ENCODE assay signal across 17 cellular contexts in the genomic region with DNA sequence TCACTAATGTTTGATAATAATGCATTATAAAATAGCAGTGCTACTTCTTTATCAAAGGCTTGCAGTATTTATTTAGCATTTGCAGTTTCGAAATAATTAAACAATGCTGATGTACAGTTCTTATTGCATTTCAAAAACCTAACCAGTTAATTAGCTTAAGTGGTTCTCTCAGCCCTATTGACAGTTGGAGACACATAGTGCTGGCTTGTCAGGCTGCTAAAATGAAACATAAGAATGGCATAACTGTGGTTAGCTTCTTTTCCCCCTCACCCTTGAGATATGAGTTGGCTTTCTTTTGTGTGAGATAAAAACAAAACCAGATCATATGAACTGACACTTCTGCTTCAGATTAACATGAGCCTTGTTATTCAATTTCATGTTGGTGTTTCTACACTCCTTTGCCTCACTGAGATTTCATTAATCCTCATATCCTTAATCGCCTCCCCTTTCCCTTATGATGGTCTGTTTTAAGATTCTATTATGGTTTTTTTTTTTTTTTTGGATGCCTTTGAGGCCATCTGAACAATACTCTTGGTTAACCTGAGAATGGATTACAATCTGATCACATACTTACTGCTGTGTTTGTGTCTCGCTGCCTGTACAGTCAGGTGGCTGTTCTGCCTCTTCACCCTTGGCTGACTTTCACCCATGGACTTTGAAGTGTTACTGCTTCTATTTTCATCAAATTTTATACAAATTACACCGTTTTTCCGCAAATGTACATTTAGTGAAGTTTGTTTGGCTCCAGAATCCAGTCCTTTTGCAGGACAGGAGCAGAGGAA.
DNase-seq lines count a peak whose midpoint lies in the region; ATAC-seq lines count a peak whose summit lies in the region.
"Had no signal": no experiment of that assay in that cellular context is flagged by ENCODE, and none has a peak within 500 bp of the region (broad histone marks: within the 10 kb centered on the region; RNA-seq: fewer than 3 reads in every experiment).

No MANE protein-coding gene starts in this region.

- H3K4me3 Mint-ChIP-seq in T-helper 2 cell treated with Interferon-gamma antibody and Interleukin-4, amounts not matched to agents 5 μg/mL and 100 μg/mL, for 36 hours = peak overlapping the region; percentile 27
- H3K4me3 Mint-ChIP-seq: H9 had no signal

- no peaks in the 10 kb centered on the region for H3K9me3 Mint-ChIP-seq in T-helper 2 cell treated with Interferon-gamma antibody and Interleukin-4, amounts not matched to agents 5 μg/mL and 100 μg/mL, for 36 hours
- H3K9me3 Mint-ChIP-seq: H9 had no signal

- no peaks in the 10 kb centered on the region for H3K36me3 Mint-ChIP-seq in T-helper 2 cell treated with Interferon-gamma antibody and Interleukin-4, amounts not matched to agents 5 μg/mL and 100 μg/mL, for 36 hours (ENCODE audit: low read depth)

- peaks cover 12% of the 10 kb centered on the region for H3K4me1 Mint-ChIP-seq in T-helper 2 cell treated with Interferon-gamma antibody and Interleukin-4, amounts not matched to agents 5 μg/mL and 100 μg/mL, for 36 hours (ENCODE audit: low read depth)

- intact Hi-C loops in posterior cingulate gyrus (cut with DNase I) = no loop called here

- no peak for DNase-seq in activated CD4-positive, CD25-positive, alpha-beta regulatory T cell treated with anti-CD3 and anti-CD28 coated beads, Interleukin-2, amount 50 U/mL, for 72 hours
- DNase-seq in NCI-H1436 (lab: John Stamatoyannopoulos, UW) = peak; percentile 54
- no peak for DNase-seq in T-helper 2 cell treated with Interferon-gamma antibody and Interleukin-4, amounts not matched to agents 5 μg/mL and 100 μg/mL, for 36 hours (ENCODE audit: low spot score)
- peak; percentile 21 for DNase-seq in renal cortical epithelial cell (ENCODE audit: low read depth)
- DNase-seq in KBM-7 = no peak
- DNase-seq in posterior cingulate gyrus = no peak
- no peak for DNase-seq in ureter (ENCODE audit: low spot score)
- DNase-seq: activated CD4-positive, alpha-beta T cell treated with anti-CD3 and anti-CD28 coated beads for 1 hour; activated gamma-delta T cell; H9; KG1; mammary epithelial cell; NCI-H526; occipital lobe; stimulated activated CD4-positive, alpha-beta T cell treated with anti-CD3 and anti-CD28 coated beads, Interleukin-15, amount 100 ng/mL, for 24 hours had no signal

- ATAC-seq in activated CD4-positive, CD25-positive, alpha-beta regulatory T cell treated with anti-CD3 and anti-CD28 coated beads, Interleukin-2, amount 50 U/mL, for 24 hours = peak; percentile 67 to 68
- ATAC-seq: esophagus mucosa had no signal

- in situ Hi-C loops in KBM-7 (cut with MboI; ENCODE audit: low pct_unique_long_range_greater_than_20kb, low sequenced_read_pairs) = no loop called here

- peaks cover 29% of the 10 kb centered on the region for H3K27me3 Mint-ChIP-seq in T-helper 2 cell treated with Interferon-gamma antibody and Interleukin-4, amounts not matched to agents 5 μg/mL and 100 μg/mL, for 36 hours (ENCODE audit: low read depth)

- peak overlapping the region; percentile 73 for H3K27ac Mint-ChIP-seq in T-helper 2 cell treated with Interferon-gamma antibody and Interleukin-4, amounts not matched to agents 5 μg/mL and 100 μg/mL, for 36 hours
- H3K27ac Mint-ChIP-seq: H9 had no signal

Comparison
In these comparisons a context has a peak if more than half of its experiments do, and no peak if none do; other contexts are left out.
1. DNase-seq: peak in NCI-H1436 (single experiment) and renal cortical epithelial cell (single experiment); none in activated CD4-positive, CD25-positive, alpha-beta regulatory T cell treated with anti-CD3 and anti-CD28 coated beads, Interleukin-2, amount 50 U/mL, for 72 hours (single experiment), T-helper 2 cell treated with Interferon-gamma antibody and Interleukin-4, amounts not matched to agents 5 μg/mL and 100 μg/mL, for 36 hours (single experiment), KBM-7 (single experiment), posterior cingulate gyrus (0 of 10) and ureter (single experiment).